In genomic region chr20:64158346-64159285, GRCh38 we compare ENCODE assay signal across 3 cellular contexts.
TF ChIP-seq lines count a peak whose summit lies in the region.

No MANE protein-coding gene starts in this region.

TF ChIP-seq in HEK293, 187 proteins besides CTCF, POLR2A, EP300 and RAD21:
- TF ChIP-seq OSR2 (tag by site-specific recombination; IDR thresholded peaks at IDR 0.05): no peak
- TF ChIP-seq ZNF510 (tag by site-specific recombination; IDR thresholded peaks at IDR 0.05; ENCODE audit: insufficient replicate concordance): no peak
- TF ChIP-seq EGR2 (tag by site-specific recombination; IDR thresholded peaks at IDR 0.05; ENCODE audit: low read depth): peak; percentile 73
- no peak for TF ChIP-seq ZNF311 (tag by site-specific recombination; IDR thresholded peaks at IDR 0.05; ENCODE audit: borderline replicate concordance)
- TF ChIP-seq ZFHX2 (tag by site-specific recombination; conservative IDR thresholded peaks at IDR 0.05): peak; percentile 78
TF ChIP-seq in HEK293: peak in this region for 2.

TF ChIP-seq in K562, 482 proteins besides CTCF, POLR2A, EP300 and RAD21 (continues in another document):
- TF ChIP-seq NR1H2 (CRISPR knock-in tag; IDR thresholded peaks at IDR 0.05) (no peak), ATF3 (IDR thresholded peaks at IDR 0.05) (peak; percentile 27; the same call in 1 of the 2 replicates), ATF3 (CRISPR knock-in tag; conservative IDR thresholded peaks at IDR 0.05) (no peak), ZNF668 (CRISPR knock-in tag; IDR thresholded peaks at IDR 0.05) (no peak), CBFA2T3 (IDR thresholded peaks at IDR 0.05) (peak; percentile 32; the same call in 1 of the 2 replicates), BCL6 (CRISPR knock-in tag; IDR thresholded peaks at IDR 0.05) (no peak), CBFA2T2 (conservative IDR thresholded peaks at IDR 0.05) (0 out of 2 replicates have a peak, but pooled peaks have one; percentile 6), ZC3H4 (CRISPR knock-in tag; IDR thresholded peaks at IDR 0.05; ENCODE audit: borderline replicate concordance) (no peak), THRB (CRISPR knock-in tag; conservative IDR thresholded peaks at IDR 0.05) (no peak), PYGO2 (tag; IDR thresholded peaks at IDR 0.05) (no peak), THRA (IDR thresholded peaks at IDR 0.05) (no peak), MEF2A (IDR thresholded peaks at IDR 0.05; ENCODE audit: control insufficient read depth, low read depth, low read length) (0 out of 2 replicates have a peak, but pooled peaks have one; percentile 12), FUS (optimal IDR thresholded peaks at IDR 0.05; ENCODE audit: low read depth, low read length) (no peak), GTF2F1 (IDR thresholded peaks at IDR 0.05; ENCODE audit: low read depth, low read length) (no peak), ZNF316 (IDR thresholded peaks at IDR 0.05) (peak; percentile 49; the same call in 1 of the 2 replicates), ZNF780A (CRISPR knock-in tag; IDR thresholded peaks at IDR 0.05) (no peak), DEAF1 (CRISPR knock-in tag; IDR thresholded peaks at IDR 0.05) (no peak), FOXP4 (CRISPR knock-in tag; IDR thresholded peaks at IDR 0.05; ENCODE audit: borderline replicate concordance) (no peak), STAT5B (CRISPR knock-in tag; IDR thresholded peaks at IDR 0.05) (no peak)

TF ChIP-seq in neural cell, 6 proteins besides CTCF, POLR2A, EP300 and RAD21:
- TF ChIP-seq REST (IDR thresholded peaks at IDR 0.05; ENCODE audit: borderline replicate concordance) (no peak), POLR2AphosphoS5 (IDR thresholded peaks at IDR 0.05) (no peak), SMC3 (conservative IDR thresholded peaks at IDR 0.05; ENCODE audit: poor library complexity) (no peak), TAF1 (IDR thresholded peaks at IDR 0.05; ENCODE audit: low read depth) (no peak), EZH2 (IDR thresholded peaks at IDR 0.05; ENCODE audit: borderline replicate concordance, insufficient read depth, low read length, poor library complexity, severe bottlenecking) (no peak), MXI1 (conservative IDR thresholded peaks at IDR 0.05; ENCODE audit: poor library complexity, severe bottlenecking) (no peak)
